ENCODE assay signal across 31 cellular contexts in the genomic region with DNA sequence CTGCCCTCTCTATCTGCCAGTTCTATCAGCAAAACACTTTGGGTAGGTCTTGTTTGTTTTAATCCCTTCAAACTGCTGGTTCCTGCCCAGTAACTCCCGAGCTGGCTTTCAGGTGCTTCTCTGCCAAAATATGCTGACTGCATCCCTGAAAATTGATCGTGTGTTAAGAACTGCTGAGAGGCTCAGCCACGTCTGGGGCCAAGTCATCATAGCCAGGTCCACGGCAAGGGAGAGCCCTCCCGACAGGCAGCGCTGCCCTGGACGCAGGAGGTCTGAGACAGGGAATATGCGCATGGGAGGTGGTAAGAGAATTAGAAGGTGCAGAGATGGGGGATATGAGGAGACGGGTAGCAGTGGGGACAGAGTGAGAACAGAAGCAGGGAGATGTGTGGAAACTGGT.
"Had no signal": no experiment of that assay in that cellular context is flagged by ENCODE, and none has a peak within 500 bp of the region (broad histone marks: within the 10 kb centered on the region; RNA-seq: fewer than 3 reads in every experiment).

No MANE protein-coding gene starts in this region.

- ATAC-seq: activated T-cell treated with anti-CD3 and anti-CD28 coated beads, Interleukin-2, amount 50 U/mL, for 4 hours; activated T-helper 17 cell treated with anti-CD3 and anti-CD28 coated beads, Interleukin-2, amount 50 U/mL, for 72 hours; gastrocnemius medialis; sciatic nerve had no signal

- H3K36me3 Mint-ChIP-seq: activated CD4-positive, alpha-beta memory T cell treated with anti-CD3 and anti-CD28 coated beads for 36 hours; activated naive CD8-positive, alpha-beta T cell; mesothelial cell of epicardium; naive B cell; type B pancreatic cell had no signal

- H3K27ac Mint-ChIP-seq: activated CD4-positive, alpha-beta memory T cell treated with anti-CD3 and anti-CD28 coated beads for 36 hours; activated CD4-positive, alpha-beta T cell treated with anti-CD3 and anti-CD28 coated beads, Interleukin-2, amount 10 ng/mL, durations not matched to agents 24 days and 14 days; activated naive CD8-positive, alpha-beta T cell; activated T-helper 17 cell treated with anti-CD3 and anti-CD28 coated beads, Interleukin-2, amount 50 U/mL, for 72 hours; mesothelial cell of epicardium; naive B cell; nephron progenitor cell; stimulated activated naive CD8-positive, alpha-beta T cell treated with anti-CD3 and anti-CD28 coated beads, Interleukin-15, Interleukin-2, amounts not matched to agents 100 ng/mL and 50 ng/mL, for 24 hours; type B pancreatic cell had no signal

- H3K27ac ChIP-seq: coronary artery, gastrocnemius medialis, ovary, prostate gland, skin epidermis, thoracic aorta, uterus had no signal

- H3K36me3 ChIP-seq: gastrocnemius medialis, ovary, prostate gland, thoracic aorta, uterus had no signal

- H3K4me1 ChIP-seq: gastrocnemius medialis, prostate gland, uterus had no signal

- DNase-seq: activated CD4-positive, alpha-beta memory T cell treated with anti-CD3 and anti-CD28 coated beads for 36 hours; activated CD4-positive, alpha-beta T cell treated with anti-CD3 and anti-CD28 coated beads, Interleukin-2, amount 10 ng/mL, durations not matched to agents 24 days and 14 days; activated CD4-positive, CD25-positive, alpha-beta regulatory T cell treated with anti-CD3 and anti-CD28 coated beads, Interleukin-2, amount 50 U/mL, for 72 hours; activated CD8-positive, alpha-beta memory T cell treated with anti-CD3 and anti-CD28 coated beads, Interleukin-2, amount 50 U/mL, for 48 hours; activated naive CD4-positive, alpha-beta T cell; activated T-cell treated with anti-CD3 and anti-CD28 coated beads, Interleukin-2, amount 50 U/mL, for 4 hours; anterior cingulate cortex; cerebellar nuclear complex; dorsolateral prefrontal cortex; effector memory CD4-positive, alpha-beta T cell; erythroblast; gastrocnemius medialis; glutamatergic neuron; mammary epithelial cell; naive B cell; nephron progenitor cell; ovary; retina; stimulated activated CD4-positive, alpha-beta T cell treated with anti-CD3 and anti-CD28 coated beads, Interleukin-12 subunit alpha, Interleukin-12 subunit beta, amount 100 ng/mL, for 4 hours; stimulated activated CD4-positive, alpha-beta T cell treated with anti-CD3 and anti-CD28 coated beads, Interleukin-4, amount 100 ng/mL, for 1 hour; uterus had no signal

- H3K27me3 ChIP-seq: ovary had no signal

- H3K9me3 Mint-ChIP-seq: activated CD4-positive, alpha-beta memory T cell treated with anti-CD3 and anti-CD28 coated beads for 36 hours; activated CD4-positive, alpha-beta T cell treated with anti-CD3 and anti-CD28 coated beads, Interleukin-2, amount 10 ng/mL, durations not matched to agents 24 days and 14 days; activated T-cell treated with anti-CD3 and anti-CD28 coated beads, Interleukin-2, amount 50 U/mL, for 4 hours; activated T-helper 17 cell treated with anti-CD3 and anti-CD28 coated beads, Interleukin-2, amount 50 U/mL, for 72 hours; mesothelial cell of epicardium; naive B cell; nephron progenitor cell; stimulated activated naive CD8-positive, alpha-beta T cell treated with anti-CD3 and anti-CD28 coated beads, Interleukin-15, Interleukin-2, amounts not matched to agents 100 ng/mL and 50 ng/mL, for 24 hours had no signal

- H3K9me3 ChIP-seq: gastrocnemius medialis, ovary, prostate gland, thoracic aorta, uterus had no signal

- H3K27me3 Mint-ChIP-seq: activated naive CD8-positive, alpha-beta T cell had no signal

- H3K4me3 ChIP-seq: coronary artery, dorsolateral prefrontal cortex, gastrocnemius medialis, ovary, prostate gland, skin epidermis, thoracic aorta, uterus had no signal

- H3K4me3 Mint-ChIP-seq: activated CD4-positive, alpha-beta memory T cell treated with anti-CD3 and anti-CD28 coated beads for 36 hours; activated CD4-positive, alpha-beta T cell treated with anti-CD3 and anti-CD28 coated beads, Interleukin-2, amount 10 ng/mL, durations not matched to agents 24 days and 14 days; activated naive CD8-positive, alpha-beta T cell; activated T-cell treated with anti-CD3 and anti-CD28 coated beads, Interleukin-2, amount 50 U/mL, for 4 hours; activated T-helper 17 cell treated with anti-CD3 and anti-CD28 coated beads, Interleukin-2, amount 50 U/mL, for 72 hours; mesothelial cell of epicardium; naive B cell; nephron progenitor cell; stimulated activated naive CD8-positive, alpha-beta T cell treated with anti-CD3 and anti-CD28 coated beads, Interleukin-15, Interleukin-2, amounts not matched to agents 100 ng/mL and 50 ng/mL, for 24 hours; type B pancreatic cell had no signal
